17 cellular contexts compared by ENCODE assay signal in the genomic region with DNA sequence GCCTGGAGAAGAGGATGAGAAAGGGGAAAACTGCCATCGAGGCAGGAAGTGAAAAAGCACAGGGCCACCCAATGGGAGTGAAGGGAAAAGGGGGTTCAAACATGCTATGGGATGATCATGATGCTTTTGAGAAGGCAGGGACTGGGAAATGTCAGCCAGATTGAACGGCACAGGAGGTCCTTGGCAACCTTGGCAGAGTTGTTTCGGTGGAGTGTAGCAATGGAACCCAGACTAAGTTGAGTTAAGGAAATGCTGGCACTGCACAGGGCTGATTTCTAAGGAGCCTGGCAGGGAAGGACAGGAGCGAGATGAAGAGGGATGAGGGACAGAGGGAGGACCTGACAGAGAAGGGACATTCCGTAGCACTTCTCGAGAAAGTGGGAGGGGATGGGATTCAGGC.
DNase-seq lines count a peak whose midpoint lies in the region; ATAC-seq and TF ChIP-seq lines count a peak whose summit lies in the region.
"Had no signal": no experiment of that assay in that cellular context is flagged by ENCODE, and none has a peak within 500 bp of the region (broad histone marks: within the 10 kb centered on the region; RNA-seq: fewer than 3 reads in every experiment).

No MANE protein-coding gene starts in this region.

- intact Hi-C loops in activated T-helper 1 cell treated with anti-CD3 and anti-CD28 coated beads, Interleukin-12 subunit alpha, Interleukin-12 subunit beta, Interleukin-2, Interleukin-4 antibody, amounts not matched to agents 30 ng/mL and 10 ng/mL and 1 ng/mL, durations not matched to agents 14 hours and 24 hours and 36 hours (cut with micrococcal nuclease) = loop anchor here (5.0 kb wide), 1 partner anchor 41 kb away; no protein-coding TSS in a partner anchor
- intact Hi-C loops in ovary (cut with DNase I) (no loop called here), CD14-positive monocyte (cut with micrococcal nuclease) (no loop called here)

- TF ChIP-seq EP300 in ovary (IDR thresholded peaks at IDR 0.05) = no peak

- no peak overlapping the region for H3K4me3 ChIP-seq in ovary
- H3K4me3 ChIP-seq: ascending aorta, psoas muscle, uterus had no signal

- H3K36me3 ChIP-seq in ovary = no peaks in the 10 kb centered on the region
- H3K36me3 ChIP-seq: uterus had no signal

- TF ChIP-seq POLR2A in ovary (IDR thresholded peaks at IDR 0.05) = no peak

- H3K4me3 Mint-ChIP-seq in activated T-cell treated with anti-CD3 and anti-CD28 coated beads, Interleukin-2, amount 50 U/mL, for 72 hours = peak overlapping the region; percentile 75 to 78
- H3K4me3 Mint-ChIP-seq in activated T-helper 1 cell treated with anti-CD3 and anti-CD28 coated beads, Interleukin-12 subunit alpha, Interleukin-12 subunit beta, Interleukin-2, Interleukin-4 antibody, amounts not matched to agents 30 ng/mL and 10 ng/mL and 1 ng/mL, durations not matched to agents 14 hours and 24 hours and 36 hours = peak overlapping the region; percentile 38
- peak overlapping the region; percentile 31 for H3K4me3 Mint-ChIP-seq in endothelial cell (ENCODE audit: unreplicated experiment)
- no peak overlapping the region for H3K4me3 Mint-ChIP-seq in CD14-positive monocyte

- H3K9me3 Mint-ChIP-seq in activated T-cell treated with anti-CD3 and anti-CD28 coated beads, Interleukin-2, amount 50 U/mL, for 72 hours = no peaks in the 10 kb centered on the region
- no peaks in the 10 kb centered on the region for H3K9me3 Mint-ChIP-seq in activated T-helper 1 cell treated with anti-CD3 and anti-CD28 coated beads, Interleukin-12 subunit alpha, Interleukin-12 subunit beta, Interleukin-2, Interleukin-4 antibody, amounts not matched to agents 30 ng/mL and 10 ng/mL and 1 ng/mL, durations not matched to agents 14 hours and 24 hours and 36 hours
- H3K9me3 Mint-ChIP-seq in endothelial cell (ENCODE audit: unreplicated experiment) (no peaks in the 10 kb centered on the region), CD14-positive monocyte (peaks cover 0 to 3% (median 0%) of the 10 kb centered on the region in 7 donors)

- H3K4me1 ChIP-seq in ovary (ENCODE audit: insufficient read depth) = peaks cover 2% of the 10 kb centered on the region
- H3K4me1 ChIP-seq: psoas muscle, uterus had no signal

- peak overlapping the region; percentile 95 for H3K27ac ChIP-seq in temporal lobe (ENCODE audit: low read depth, low read length)
- H3K27ac ChIP-seq in ovary = no peak overlapping the region
- H3K27ac ChIP-seq: ascending aorta, psoas muscle, uterus had no signal

- H3K27ac Mint-ChIP-seq in activated T-cell treated with anti-CD3 and anti-CD28 coated beads, Interleukin-2, amount 50 U/mL, for 72 hours = peak overlapping the region; percentile 97
- H3K27ac Mint-ChIP-seq in activated T-helper 1 cell treated with anti-CD3 and anti-CD28 coated beads, Interleukin-12 subunit alpha, Interleukin-12 subunit beta, Interleukin-2, Interleukin-4 antibody, amounts not matched to agents 30 ng/mL and 10 ng/mL and 1 ng/mL, durations not matched to agents 14 hours and 24 hours and 36 hours = peak overlapping the region; percentile 21
- H3K27ac Mint-ChIP-seq in endothelial cell (ENCODE audit: unreplicated experiment) = peak overlapping the region; percentile 55
- peak overlapping the region in 1 of 7 donors; percentile 44 for H3K27ac Mint-ChIP-seq in CD14-positive monocyte

- peaks cover 82% of the 10 kb centered on the region for H3K4me1 Mint-ChIP-seq in activated T-cell treated with anti-CD3 and anti-CD28 coated beads, Interleukin-2, amount 50 U/mL, for 72 hours (ENCODE audit: low read depth)
- H3K4me1 Mint-ChIP-seq in activated T-helper 1 cell treated with anti-CD3 and anti-CD28 coated beads, Interleukin-12 subunit alpha, Interleukin-12 subunit beta, Interleukin-2, Interleukin-4 antibody, amounts not matched to agents 30 ng/mL and 10 ng/mL and 1 ng/mL, durations not matched to agents 14 hours and 24 hours and 36 hours (ENCODE audit: low read depth) = peaks cover 85% of the 10 kb centered on the region
- peaks cover 67% of the 10 kb centered on the region for H3K4me1 Mint-ChIP-seq in endothelial cell (ENCODE audit: unreplicated experiment)
- peaks cover 79% of the 10 kb centered on the region for H3K4me1 Mint-ChIP-seq in CD14-positive monocyte

- TF ChIP-seq CTCF in endothelial cell (IDR thresholded peaks at IDR 0.05; ENCODE audit: unreplicated experiment) (no peak), ovary (IDR thresholded peaks at IDR 0.05) (no peak), CD14-positive monocyte (IDR thresholded peaks at IDR 0.05) (no peak)

- DNase-seq in activated T-cell treated with anti-CD3 and anti-CD28 coated beads, Interleukin-2, amount 50 U/mL, for 72 hours = no peak
- no peak for DNase-seq in activated T-cell treated with anti-CD3 and anti-CD28 coated beads, Interleukin-2, amount 50 U/mL, for 1 hour
- no peak for DNase-seq in activated T-helper 1 cell treated with anti-CD3 and anti-CD28 coated beads, Interleukin-12 subunit alpha, Interleukin-12 subunit beta, Interleukin-2, Interleukin-4 antibody, amounts not matched to agents 30 ng/mL and 10 ng/mL and 1 ng/mL, durations not matched to agents 14 hours and 24 hours and 36 hours (ENCODE audit: low spot score)
- DNase-seq in endothelial cell (ENCODE audit: low spot score) (no peak), ovary (no peak), CD14-positive monocyte (ENCODE audit: low spot score) (no peak)
- no peak for DNase-seq in central memory CD4-positive, alpha-beta T cell
- DNase-seq: cortex of kidney, KBM-7, left ventricle myocardium superior, NCI-H1048, NCI-H774, psoas muscle, SK-N-SH, uterus had no signal

- 89 to 95% (median 94%) methylated on average over 6 of the region's 6 CpGs for WGBS in ovary, 3 donors

- H3K27me3 ChIP-seq in ovary = no peaks in the 10 kb centered on the region
- H3K27me3 ChIP-seq: ascending aorta, uterus had no signal

- H3K27me3 Mint-ChIP-seq in activated T-cell treated with anti-CD3 and anti-CD28 coated beads, Interleukin-2, amount 50 U/mL, for 72 hours (ENCODE audit: low read depth) = no peaks in the 10 kb centered on the region
- H3K27me3 Mint-ChIP-seq in activated T-helper 1 cell treated with anti-CD3 and anti-CD28 coated beads, Interleukin-12 subunit alpha, Interleukin-12 subunit beta, Interleukin-2, Interleukin-4 antibody, amounts not matched to agents 30 ng/mL and 10 ng/mL and 1 ng/mL, durations not matched to agents 14 hours and 24 hours and 36 hours (ENCODE audit: insufficient read depth) = no peaks in the 10 kb centered on the region
- H3K27me3 Mint-ChIP-seq in endothelial cell (ENCODE audit: unreplicated experiment) (peaks cover 8% of the 10 kb centered on the region), CD14-positive monocyte (ENCODE audit: low read depth in 3 of 3) (no peaks in the 10 kb centered on the region)

- no peak for ATAC-seq in activated T-cell treated with anti-CD3 and anti-CD28 coated beads, Interleukin-2, amount 50 U/mL, for 72 hours (replicated peaks in 1 of 2)
- ATAC-seq: left ventricle myocardium superior, psoas muscle had no signal

- peaks cover 7 to 11% of the 10 kb centered on the region in 2 donors for H3K36me3 Mint-ChIP-seq in activated T-cell treated with anti-CD3 and anti-CD28 coated beads, Interleukin-2, amount 50 U/mL, for 72 hours (ENCODE audit: insufficient read depth in 2 of 2)
- peaks cover 26% of the 10 kb centered on the region for H3K36me3 Mint-ChIP-seq in activated T-helper 1 cell treated with anti-CD3 and anti-CD28 coated beads, Interleukin-12 subunit alpha, Interleukin-12 subunit beta, Interleukin-2, Interleukin-4 antibody, amounts not matched to agents 30 ng/mL and 10 ng/mL and 1 ng/mL, durations not matched to agents 14 hours and 24 hours and 36 hours (ENCODE audit: low read depth)
- peaks cover 51% of the 10 kb centered on the region for H3K36me3 Mint-ChIP-seq in endothelial cell (ENCODE audit: low read depth, unreplicated experiment)
- H3K36me3 Mint-ChIP-seq in CD14-positive monocyte = peaks cover 35 to 38% of the 10 kb centered on the region in 2 donors

- H3K9me3 ChIP-seq in ovary = no peaks in the 10 kb centered on the region
- H3K9me3 ChIP-seq: ascending aorta, psoas muscle, SK-N-SH, uterus had no signal

Comparison
In these comparisons a context has a peak if more than half of its experiments do, and no peak if none do; other contexts are left out.
1. H3K4me3 Mint-ChIP-seq: peak in activated T-cell treated with anti-CD3 and anti-CD28 coated beads, Interleukin-2, amount 50 U/mL, for 72 hours (2 of 2), activated T-helper 1 cell treated with anti-CD3 and anti-CD28 coated beads, Interleukin-12 subunit alpha, Interleukin-12 subunit beta, Interleukin-2, Interleukin-4 antibody, amounts not matched to agents 30 ng/mL and 10 ng/mL and 1 ng/mL, durations not matched to agents 14 hours and 24 hours and 36 hours (single experiment) and endothelial cell (single experiment); none in CD14-positive monocyte (0 of 2).